ENCODE assay signal across 24 cellular contexts in genomic region chr6:11469684-11470083, GRCh38.
"Had no signal": no experiment of that assay in that cellular context is flagged by ENCODE, and none has a peak within 500 bp of the region (broad histone marks: within the 10 kb centered on the region; RNA-seq: fewer than 3 reads in every experiment).

No MANE protein-coding gene starts in this region.

- H3K9me3 ChIP-seq: colonic mucosa, esophagus squamous epithelium, gastrocnemius medialis, heart right ventricle, left lung, lower lobe of right lung, mucosa of descending colon had no signal

- H3K36me3 Mint-ChIP-seq: mesothelial cell of epicardium had no signal

- H3K27ac ChIP-seq: colonic mucosa, epithelial cell of prostate, esophagus squamous epithelium, gastrocnemius medialis, heart right ventricle, left lung, lower lobe of right lung had no signal

- H3K27ac Mint-ChIP-seq: dendritic cell treated with granulocyte-macrophage colony-stimulating factor and Interleukin-4, amounts not matched to agents 40 ng/mL and 50 ng/mL, for 4 days; effector memory CD8-positive, alpha-beta T cell; endodermal cell; mesothelial cell of epicardium had no signal

- H3K36me3 ChIP-seq: colonic mucosa, esophagus squamous epithelium, gastrocnemius medialis, heart right ventricle, left lung, lower lobe of right lung had no signal

- H3K4me3 ChIP-seq: colonic mucosa, esophagus squamous epithelium, gastrocnemius medialis, heart right ventricle, left lung, lower lobe of right lung, mucosa of descending colon had no signal

- H3K4me3 Mint-ChIP-seq: dendritic cell treated with granulocyte-macrophage colony-stimulating factor and Interleukin-4, amounts not matched to agents 40 ng/mL and 50 ng/mL, for 4 days; effector memory CD8-positive, alpha-beta T cell; endodermal cell; mesothelial cell of epicardium had no signal

- ATAC-seq: effector memory CD8-positive, alpha-beta T cell; esophagus mucosa; gastrocnemius medialis; heart right ventricle; left cardiac atrium; left lung; left ventricle myocardium superior; lower lobe of right lung; mucosa of descending colon had no signal

- H3K4me1 Mint-ChIP-seq: endodermal cell had no signal

- H3K27me3 ChIP-seq: colonic mucosa, esophagus squamous epithelium, heart right ventricle, left lung had no signal

- DNase-seq: colonic mucosa; cortex of kidney; effector CD8-positive, alpha-beta T cell; effector memory CD8-positive, alpha-beta T cell; endodermal cell; erythroblast; esophagus squamous epithelium; foreskin fibroblast; foreskin melanocyte; gastrocnemius medialis; glutamatergic neuron; head of caudate nucleus; heart right ventricle; hippocampal formation; left cardiac atrium; left lung; left ventricle myocardium superior; lower lobe of right lung; mesenchymal stem cell; mucosa of descending colon had no signal

- H3K9me3 Mint-ChIP-seq: dendritic cell treated with granulocyte-macrophage colony-stimulating factor and Interleukin-4, amounts not matched to agents 40 ng/mL and 50 ng/mL, for 4 days; effector memory CD8-positive, alpha-beta T cell; endodermal cell had no signal
